ENCODE assay signal across 8 cellular contexts in genomic region chr5:55308254-55308836, GRCh38. TPM values are rescaled to one million over a fixed set of nuclear protein-coding genes. Genes with fewer than 3 reads are reported as not detected.
A peak's percentile ranks its signal among the peaks of the same experiment; 100 is the strongest.
DNase-seq lines count a peak whose midpoint lies in the region; ATAC-seq, FAIRE-seq and TF ChIP-seq lines count a peak whose summit lies in the region.

No MANE protein-coding gene starts in this region.

- no peak overlapping the region for H3K27ac Mint-ChIP-seq in Caco-2 (ENCODE audit: unreplicated experiment)

- H3K4me1 ChIP-seq in Caco-2 (peaks cover 20% of the 10 kb centered on the region; the same call in 1 of the 2 replicates), thoracic aorta (ENCODE audit: control insufficient read depth in 1 of 2, low read depth in 2 of 2) (peaks cover 45 to 67% of the 10 kb centered on the region in 2 donors)

- H3K4me3 ChIP-seq in Caco-2 (ENCODE audit: low read depth, low read length): peak overlapping the region; percentile 70
- peak overlapping the region; percentile 71 for H3K4me3 ChIP-seq in astrocyte of the spinal cord (ENCODE audit: low read depth, low read length)
- peak overlapping the region; percentile 88 for H3K4me3 ChIP-seq in thoracic aorta

- DNase-seq in Caco-2 (no peak), NCI-H2081 treated with DMSO at 0.1 percent for 48 hours (lab: John Stamatoyannopoulos, UW) (peak; percentile 3), astrocyte of the spinal cord (ENCODE audit: low read depth, low spot score) (peak; percentile 29), left kidney (ENCODE audit: low read depth, low spot score) (peak; percentile 57), thoracic aorta (ENCODE audit: low spot score) (no peak), frontal cortex (ENCODE audit: low spot score in 2 of 2) (no peak)
- DNase-seq in activated CD4-positive, CD25-positive, alpha-beta regulatory T cell (lab: John Stamatoyannopoulos, UW): no peak

- CTCF ChIA-PET in Caco-2 (lab: Charles Lee): interaction anchor here (0.6 to 1.7 kb wide), 5 partner anchors 37 to 623 kb away, joined by 3 to 11 read pairs (median 6); no protein-coding TSS in a partner anchor

- H3K27me3 Mint-ChIP-seq in Caco-2 (ENCODE audit: insufficient read depth, unreplicated experiment): no peaks in the 10 kb centered on the region

- BruUV-seq in Caco-2 (replicated peaks; lab: Mats Ljungman, UMichigan): TSS peak; percentile 65

- H3K27me3 ChIP-seq in Caco-2 (replicated peaks; ENCODE audit: control insufficient read depth, insufficient read depth, low read length): no peaks in the 10 kb centered on the region
- no peaks in the 10 kb centered on the region for H3K27me3 ChIP-seq in thoracic aorta (replicated peaks; ENCODE audit: insufficient read depth)

- H3K4me1 Mint-ChIP-seq in Caco-2 (ENCODE audit: low read depth, unreplicated experiment): peaks cover 4% of the 10 kb centered on the region

- H3K9me3 Mint-ChIP-seq in Caco-2 (ENCODE audit: unreplicated experiment): no peaks in the 10 kb centered on the region

- H3K36me3 ChIP-seq in Caco-2 (ENCODE audit: control insufficient read depth, insufficient read depth, low read length) (no peaks in the 10 kb centered on the region; the same call in 1 of the 2 replicates), thoracic aorta (no peaks in the 10 kb centered on the region)

- ATAC-seq in GM19395 (IDR thresholded peaks at IDR 0.05; ENCODE audit: unreplicated experiment) (peak; percentile 12), thoracic aorta (ENCODE audit: insufficient number of reproducible peaks, low FRiP score, low read depth) (no peak)

- H3K9me3 ChIP-seq in Caco-2: no peaks in the 10 kb centered on the region
- H3K9me3 ChIP-seq in thoracic aorta: no peaks in the 10 kb centered on the region

- TF ChIP-seq CTCF in Caco-2 (IDR thresholded peaks at IDR 0.05; ENCODE audit: insufficient read depth in 1 of 2, low read depth in 1 of 2, low read length in 1 of 2, severe bottlenecking in 1 of 2, unreplicated experiment in 1 of 2) (no peak), astrocyte of the spinal cord (IDR thresholded peaks at IDR 0.05; ENCODE audit: low read depth, low read length) (no peak), thoracic aorta (IDR thresholded peaks at IDR 0.05) (no peak)

- intact Hi-C loops in Caco-2 (cut with micrococcal nuclease; ENCODE audit: unreplicated experiment): loop anchor here (5.0 kb wide), 1 partner anchor 136 kb away; the partner anchor contains the start of gene CDC20B

- no peak for FAIRE-seq in frontal cortex (lab: Jason Lieb, UNC)

- POLR2A ChIA-PET in Caco-2 (lab: Charles Lee): interaction anchor here (0.6 to 1.5 kb wide), 8 partner anchors 10 to 254 kb away, joined by 3 to 13 read pairs (median 5); no protein-coding TSS in a partner anchor

- H3K4me3 Mint-ChIP-seq in Caco-2 (ENCODE audit: unreplicated experiment): no peak overlapping the region

- peak overlapping the region; percentile 82 to 92 for H3K27ac ChIP-seq in thoracic aorta

- peaks cover 11% of the 10 kb centered on the region for H3K36me3 Mint-ChIP-seq in Caco-2 (ENCODE audit: insufficient read depth, unreplicated experiment)

- in situ Hi-C loops in astrocyte of the spinal cord (cut with HindIII; ENCODE audit: low sequenced_read_pairs): no loop called here

RNA-seq across cellular contexts. Expression of gene MTREX, which starts 0.6 kb away (rescaled TPM):
- total RNA-seq in Caco-2 (2022): 83.7 and 95.2 TPM in 2 replicates
- total RNA-seq in thoracic aorta: 10 to 100 TPM; 42.4 to 61.6 TPM
- 125 TPM for total RNA-seq in frontal cortex

RNA-seq across cellular contexts. Expression of gene DHX29, which starts 0.9 kb away (rescaled TPM):
- total RNA-seq in Caco-2 (2022) (27.6 and 31.6 TPM in 2 replicates), thoracic aorta (10 to 100 TPM; 29.5 to 35.6 TPM), frontal cortex (60.7 TPM)

Comparison
In these comparisons a context has a peak if more than half of its experiments do, and no peak if none do; other contexts are left out.
1. DNase-seq: peak in NCI-H2081 treated with DMSO at 0.1 percent for 48 hours (single experiment), astrocyte of the spinal cord (single experiment) and left kidney (single experiment); none in Caco-2 (0 of 2), thoracic aorta (single experiment), frontal cortex (0 of 2) and activated CD4-positive, CD25-positive, alpha-beta regulatory T cell (0 of 4).
2. Peak in every context shown above with its lines, with median percentiles within 50 percentile points of each other: H3K4me3 ChIP-seq.